In the genomic region with DNA sequence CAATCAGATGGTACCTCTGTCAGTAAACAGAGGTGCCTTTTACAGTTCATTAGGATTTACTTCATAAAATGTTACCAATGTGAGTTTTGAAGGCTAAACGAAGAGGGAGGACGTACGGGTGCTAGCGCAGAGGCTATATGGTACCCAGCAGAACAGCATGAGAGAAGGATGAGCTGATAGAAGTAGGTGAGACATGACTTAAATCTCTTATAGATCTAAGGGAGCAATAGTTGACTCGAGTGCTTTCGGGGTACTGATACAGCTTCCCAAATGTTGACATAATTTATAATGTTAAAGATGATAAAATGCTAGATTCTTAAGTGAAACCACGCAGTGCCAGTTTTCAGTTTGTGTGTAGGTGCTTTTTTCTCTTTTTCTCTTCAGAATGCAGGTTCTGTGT, we compare ENCODE assay signal across 1 cellular context.
TF ChIP-seq lines count a peak whose summit lies in the region.

No MANE protein-coding gene starts in this region.

TF ChIP-seq in GM12878, 131 proteins besides CTCF, POLR2A, EP300 and RAD21 (continued from another document):
- TF ChIP-seq, protein P1, sequence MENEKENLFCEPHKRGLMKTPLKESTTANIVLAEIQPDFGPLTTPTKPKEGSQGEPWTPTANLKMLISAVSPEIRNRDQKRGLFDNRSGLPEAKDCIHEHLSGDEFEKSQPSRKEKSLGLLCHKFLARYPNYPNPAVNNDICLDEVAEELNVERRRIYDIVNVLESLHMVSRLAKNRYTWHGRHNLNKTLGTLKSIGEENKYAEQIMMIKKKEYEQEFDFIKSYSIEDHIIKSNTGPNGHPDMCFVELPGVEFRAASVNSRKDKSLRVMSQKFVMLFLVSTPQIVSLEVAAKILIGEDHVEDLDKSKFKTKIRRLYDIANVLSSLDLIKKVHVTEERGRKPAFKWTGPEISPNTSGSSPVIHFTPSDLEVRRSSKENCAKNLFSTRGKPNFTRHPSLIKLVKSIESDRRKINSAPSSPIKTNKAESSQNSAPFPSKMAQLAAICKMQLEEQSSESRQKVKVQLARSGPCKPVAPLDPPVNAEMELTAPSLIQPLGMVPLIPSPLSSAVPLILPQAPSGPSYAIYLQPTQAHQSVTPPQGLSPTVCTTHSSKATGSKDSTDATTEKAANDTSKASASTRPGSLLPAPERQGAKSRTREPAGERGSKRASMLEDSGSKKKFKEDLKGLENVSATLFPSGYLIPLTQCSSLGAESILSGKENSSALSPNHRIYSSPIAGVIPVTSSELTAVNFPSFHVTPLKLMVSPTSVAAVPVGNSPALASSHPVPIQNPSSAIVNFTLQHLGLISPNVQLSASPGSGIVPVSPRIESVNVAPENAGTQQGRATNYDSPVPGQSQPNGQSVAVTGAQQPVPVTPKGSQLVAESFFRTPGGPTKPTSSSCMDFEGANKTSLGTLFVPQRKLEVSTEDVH (IDR thresholded peaks at IDR 0.05; ENCODE audit: low read depth, partially characterized antibody) = no peak
- TF ChIP-seq SREBF2 (IDR thresholded peaks at IDR 0.05; ENCODE audit: low read length) (no peak), KAT2A (conservative IDR thresholded peaks at IDR 0.05; ENCODE audit: control insufficient read depth, low read depth, low read length) (no peak), BCL3 (IDR thresholded peaks at IDR 0.05; ENCODE audit: borderline replicate concordance, insufficient read depth, low read depth, low read length, poor library complexity, severe bottlenecking) (no peak), JUND (IDR thresholded peaks at IDR 0.05; ENCODE audit: low read depth, low read length) (no peak), RBBP5 (conservative IDR thresholded peaks at IDR 0.05) (no peak), EGR1 (IDR thresholded peaks at IDR 0.05; ENCODE audit: borderline replicate concordance in 1 of 2, low read depth in 2 of 2, low read length in 2 of 2) (no peak), IKZF1 (conservative IDR thresholded peaks at IDR 0.05) (no peak)
- TF ChIP-seq, protein P2, sequence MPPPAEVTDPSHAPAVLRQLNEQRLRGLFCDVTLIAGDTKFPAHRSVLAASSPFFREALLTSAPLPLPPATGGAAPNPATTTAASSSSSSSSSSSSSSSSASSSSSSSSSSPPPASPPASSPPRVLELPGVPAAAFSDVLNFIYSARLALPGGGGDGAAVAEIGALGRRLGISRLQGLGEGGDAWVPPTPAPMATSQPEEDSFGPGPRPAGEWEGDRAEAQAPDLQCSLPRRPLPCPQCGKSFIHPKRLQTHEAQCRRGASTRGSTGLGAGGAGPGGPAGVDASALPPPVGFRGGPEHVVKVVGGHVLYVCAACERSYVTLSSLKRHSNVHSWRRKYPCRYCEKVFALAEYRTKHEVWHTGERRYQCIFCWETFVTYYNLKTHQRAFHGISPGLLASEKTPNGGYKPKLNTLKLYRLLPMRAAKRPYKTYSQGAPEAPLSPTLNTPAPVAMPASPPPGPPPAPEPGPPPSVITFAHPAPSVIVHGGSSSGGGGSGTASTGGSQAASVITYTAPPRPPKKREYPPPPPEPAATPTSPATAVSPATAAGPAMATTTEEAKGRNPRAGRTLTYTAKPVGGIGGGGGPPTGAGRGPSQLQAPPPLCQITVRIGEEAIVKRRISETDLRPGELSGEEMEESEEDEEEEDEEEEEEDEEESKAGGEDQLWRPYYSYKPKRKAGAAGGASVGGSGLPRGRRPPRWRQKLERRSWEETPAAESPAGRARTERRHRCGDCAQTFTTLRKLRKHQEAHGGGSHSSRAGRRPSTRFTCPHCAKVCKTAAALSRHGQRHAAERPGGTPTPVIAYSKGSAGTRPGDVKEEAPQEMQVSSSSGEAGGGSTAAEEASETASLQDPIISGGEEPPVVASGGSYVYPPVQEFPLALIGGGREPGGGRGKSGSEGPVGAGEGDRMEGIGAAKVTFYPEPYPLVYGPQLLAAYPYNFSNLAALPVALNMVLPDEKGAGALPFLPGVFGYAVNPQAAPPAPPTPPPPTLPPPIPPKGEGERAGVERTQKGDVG (CRISPR knock-in tag; IDR thresholded peaks at IDR 0.05) = no peak
